10 cellular contexts compared by ENCODE assay signal in the genomic region with DNA sequence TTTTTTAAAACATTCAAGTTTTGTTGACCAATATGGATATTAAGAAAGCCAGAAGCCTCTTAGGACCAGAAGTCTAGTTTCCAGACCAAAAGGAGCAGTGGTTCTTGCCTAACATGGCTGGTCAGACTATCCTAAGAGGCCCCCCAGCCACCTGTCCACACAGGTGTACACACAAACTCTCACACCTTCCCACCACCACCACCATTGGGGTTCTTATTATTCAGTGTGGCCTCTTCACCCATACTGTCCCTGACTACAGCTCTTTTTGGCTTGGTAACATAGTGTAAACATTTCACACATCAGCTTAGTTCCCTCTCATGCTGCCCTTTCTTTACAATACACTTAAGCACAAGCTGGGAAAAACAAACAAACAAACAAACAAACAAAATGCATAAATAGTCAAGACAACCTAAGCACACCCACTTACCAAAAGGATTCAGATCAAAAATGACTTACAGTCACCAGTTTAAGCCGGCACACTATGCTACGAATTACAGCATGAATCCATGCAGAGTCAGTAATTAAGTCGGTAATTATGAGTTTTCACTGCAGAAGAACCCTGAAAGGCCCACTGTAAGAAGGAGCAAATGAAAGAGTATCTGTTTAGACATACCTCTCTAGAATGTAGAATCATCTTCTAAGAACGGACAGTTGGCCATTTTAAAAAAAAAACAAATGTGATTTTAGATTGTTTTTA. TPM values are rescaled to one million over a fixed set of nuclear protein-coding genes. Genes with fewer than 3 reads are reported as not detected.
DNase-seq lines count a peak whose midpoint lies in the region; ATAC-seq and TF ChIP-seq lines count a peak whose summit lies in the region.
"Had no signal": no experiment of that assay in that cellular context is flagged by ENCODE, and none has a peak within 500 bp of the region (broad histone marks: within the 10 kb centered on the region; RNA-seq: fewer than 3 reads in every experiment).

No MANE protein-coding gene starts in this region.

- no peaks in the 10 kb centered on the region for H3K9me3 Mint-ChIP-seq in WTC11

- ATAC-seq in WTC11 (no peak), left lung (peak; percentile 15), GM21447 (IDR thresholded peaks at IDR 0.05; ENCODE audit: unreplicated experiment) (no peak)

- no peaks in the 10 kb centered on the region for H3K4me1 ChIP-seq in left lung
- peaks cover 29 to 63% (median 46%) of the 10 kb centered on the region in 4 donors for H3K4me1 ChIP-seq in stomach

- POLR2A ChIA-PET in WTC11 (lab: Charles Lee): no interaction called here

- TF ChIP-seq POLR2A in stomach (IDR thresholded peaks at IDR 0.05): no peak

- WGBS in stomach, 5 donors: 77 to 90% (median 86%) methylated on average over 4 of the region's 4 CpGs

- CTCF ChIA-PET in WTC11 (lab: Charles Lee): interaction anchor here (1.7 kb wide), 1 partner anchor 12 kb away, joined by 3 read pairs; no protein-coding TSS in a partner anchor

- H3K9me3 ChIP-seq in left lung: no peaks in the 10 kb centered on the region
- H3K9me3 ChIP-seq in stomach: no peaks in the 10 kb centered on the region
- H3K9me3 ChIP-seq: thoracic aorta had no signal

- H3K4me3 Mint-ChIP-seq in WTC11: no peak overlapping the region
- H3K4me3 Mint-ChIP-seq: activated naive CD8-positive, alpha-beta T cell had no signal

- TF ChIP-seq CTCF in WTC11 (IDR thresholded peaks at IDR 0.05) (no peak), left lung (IDR thresholded peaks at IDR 0.05) (no peak), stomach (IDR thresholded peaks at IDR 0.05) (no peak)

- H3K36me3 ChIP-seq in left lung: no peaks in the 10 kb centered on the region
- H3K36me3 ChIP-seq in stomach: no peaks in the 10 kb centered on the region
- H3K36me3 ChIP-seq: thoracic aorta had no signal

- no peaks in the 10 kb centered on the region for H3K27me3 Mint-ChIP-seq in WTC11 (ENCODE audit: low read depth)

- peak overlapping the region; percentile 89 for H3K27ac Mint-ChIP-seq in WTC11
- H3K27ac Mint-ChIP-seq: activated naive CD8-positive, alpha-beta T cell had no signal

- intact Hi-C loops in left lung (cut with DNase I) (no loop called here), stomach (cut with DNase I; ENCODE audit: low total_unique reads) (no loop called here)

- peak; percentile 12 for DNase-seq in NCI-H1436 (lab: John Stamatoyannopoulos, UW)
- no peak for DNase-seq in NCI-H1436 treated with DMSO at 0.1 percent for 48 hours (lab: John Stamatoyannopoulos, UW)
- DNase-seq in WTC11 (ENCODE audit: low spot score): no peak
- DNase-seq in left lung: no peak
- no peak for DNase-seq in stomach
- DNase-seq in SW 1271 (lab: John Stamatoyannopoulos, UW): no peak
- no peak for DNase-seq in DMS 273 (lab: John Stamatoyannopoulos, UW; ENCODE audit: unreplicated experiment)

- H3K27me3 ChIP-seq in left lung (no peaks in the 10 kb centered on the region), stomach (no peaks in the 10 kb centered on the region)

- peak overlapping the region; percentile 9 to 62 for H3K27ac ChIP-seq in left lung
- peak overlapping the region; percentile 45 to 67 (median 56) for H3K27ac ChIP-seq in stomach
- H3K27ac ChIP-seq: thoracic aorta had no signal

- H3K4me3 ChIP-seq in left lung: no peak overlapping the region
- no peak overlapping the region for H3K4me3 ChIP-seq in stomach
- H3K4me3 ChIP-seq: thoracic aorta had no signal

- H3K36me3 Mint-ChIP-seq in WTC11: peaks cover 5% of the 10 kb centered on the region
- H3K36me3 Mint-ChIP-seq: activated naive CD8-positive, alpha-beta T cell had no signal

- H3K4me1 Mint-ChIP-seq in WTC11: peaks cover 69% of the 10 kb centered on the region

- TF ChIP-seq EP300 in stomach (IDR thresholded peaks at IDR 0.05): no peak

TF ChIP-seq in WTC11, 78 proteins besides CTCF, POLR2A, EP300 and RAD21:
- no peak for TF ChIP-seq ZNF671 (CRISPR knock-in tag; IDR thresholded peaks at IDR 0.05)
- TF ChIP-seq NR2C2 (CRISPR knock-in tag; IDR thresholded peaks at IDR 0.05): no peak
- TF ChIP-seq ZNF317 (CRISPR knock-in tag; IDR thresholded peaks at IDR 0.05; ENCODE audit: borderline replicate concordance, low read depth): no peak
- TF ChIP-seq JAZF1 (CRISPR knock-in tag; IDR thresholded peaks at IDR 0.05): no peak
- TF ChIP-seq ETV6 (CRISPR knock-in tag; IDR thresholded peaks at IDR 0.05): no peak
- TF ChIP-seq PRRX2 (CRISPR knock-in tag; IDR thresholded peaks at IDR 0.05): no peak
- TF ChIP-seq, protein P1, sequence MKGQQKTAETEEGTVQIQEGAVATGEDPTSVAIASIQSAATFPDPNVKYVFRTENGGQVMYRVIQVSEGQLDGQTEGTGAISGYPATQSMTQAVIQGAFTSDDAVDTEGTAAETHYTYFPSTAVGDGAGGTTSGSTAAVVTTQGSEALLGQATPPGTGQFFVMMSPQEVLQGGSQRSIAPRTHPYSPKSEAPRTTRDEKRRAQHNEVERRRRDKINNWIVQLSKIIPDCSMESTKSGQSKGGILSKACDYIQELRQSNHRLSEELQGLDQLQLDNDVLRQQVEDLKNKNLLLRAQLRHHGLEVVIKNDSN (CRISPR knock-in tag; IDR thresholded peaks at IDR 0.05): no peak
- no peak for TF ChIP-seq HMGA2 (CRISPR knock-in tag; IDR thresholded peaks at IDR 0.05)
- no peak for TF ChIP-seq ESRRA (CRISPR knock-in tag; IDR thresholded peaks at IDR 0.05; ENCODE audit: borderline replicate concordance)
- TF ChIP-seq GTF2I (CRISPR knock-in tag; conservative IDR thresholded peaks at IDR 0.05): no peak
- TF ChIP-seq TEAD4 (CRISPR knock-in tag; IDR thresholded peaks at IDR 0.05): no peak
- no peak for TF ChIP-seq NFYB (CRISPR knock-in tag; conservative IDR thresholded peaks at IDR 0.05; ENCODE audit: low read depth)
- no peak for TF ChIP-seq ZNF396 (CRISPR knock-in tag; IDR thresholded peaks at IDR 0.05; ENCODE audit: borderline replicate concordance)
- TF ChIP-seq ZNF138 (CRISPR knock-in tag; conservative IDR thresholded peaks at IDR 0.05): no peak

RNA-seq across cellular contexts. Expression of gene LHFPL2, which starts 9.5 kb away (rescaled TPM):
- total RNA-seq in WTC11 (2021) (34.4 to 40.6 TPM (median 36.6 TPM) in 3 replicates), left lung (10 to 100 TPM; 49.3 to 89.9 TPM), stomach (10 to 100 TPM; 20.5 to 53.6 (median 28.7) TPM)
- polyA plus RNA-seq in stomach: 1 to 10 TPM; 3.7 to 9.8 (median 7.3) TPM
